Comparison of ENCODE assay signal across 23 cellular contexts in the genomic region with DNA sequence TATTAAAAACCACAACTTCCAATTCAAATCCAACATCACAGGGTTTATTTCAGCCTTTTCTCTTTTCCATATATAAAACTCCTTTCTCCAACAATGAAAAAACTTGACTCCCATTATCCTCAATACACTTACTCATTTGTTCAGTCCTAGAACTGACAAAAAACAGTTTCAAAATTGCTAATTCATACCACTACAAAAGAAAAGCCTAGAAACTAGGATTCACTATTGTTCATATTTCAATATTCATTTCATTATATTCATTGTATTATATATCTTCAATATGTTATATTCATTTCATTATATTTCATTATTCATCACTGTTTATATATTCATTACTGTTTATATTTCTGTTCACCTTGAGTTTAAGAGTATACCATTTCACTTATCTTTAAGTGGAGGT.
"Had no signal": no experiment of that assay in that cellular context is flagged by ENCODE, and none has a peak within 500 bp of the region (broad histone marks: within the 10 kb centered on the region; RNA-seq: fewer than 3 reads in every experiment).

No MANE protein-coding gene starts in this region.

- H3K36me3 ChIP-seq: brain microvascular endothelial cell, Peyer's patch, SJCRH30 had no signal

- H3K27me3 ChIP-seq: brain microvascular endothelial cell, Peyer's patch, SJCRH30 had no signal

- H3K27ac ChIP-seq: brain microvascular endothelial cell, Peyer's patch, RWPE1, SJCRH30 had no signal

- H3K9ac ChIP-seq: SK-N-SH had no signal

- H3K4me1 Mint-ChIP-seq: activated CD4-positive, alpha-beta memory T cell treated with anti-CD3 and anti-CD28 coated beads, Interleukin-2, amount 10 ng/mL, durations not matched to agents 7 days and 5 days had no signal

- ATAC-seq: K562 had no signal

- H3K4me1 ChIP-seq: Peyer's patch, SJCRH30 had no signal

- FAIRE-seq: K562 had no signal

- H3K9me3 ChIP-seq: Peyer's patch, SJCRH30 had no signal

- H3K9me3 Mint-ChIP-seq: activated CD4-positive, alpha-beta memory T cell treated with anti-CD3 and anti-CD28 coated beads, Interleukin-2, amount 10 ng/mL, durations not matched to agents 7 days and 5 days had no signal

- H3K27ac Mint-ChIP-seq: activated CD4-positive, alpha-beta memory T cell treated with anti-CD3 and anti-CD28 coated beads, Interleukin-2, amount 10 ng/mL, durations not matched to agents 7 days and 5 days; activated naive CD8-positive, alpha-beta T cell had no signal

- DNase-seq: activated CD4-positive, alpha-beta memory T cell treated with anti-CD3 and anti-CD28 coated beads, Interleukin-2, amount 10 ng/mL, durations not matched to agents 7 days and 5 days; activated CD4-positive, alpha-beta T cell treated with anti-CD3 and anti-CD28 coated beads for 1 hour; activated CD4-positive, alpha-beta T cell treated with anti-CD3 and anti-CD28 coated beads, Interleukin-2, amount 50 U/mL, for 1 hour; activated effector memory CD4-positive, alpha-beta T cell treated with Interleukin-2 at 50 U/mL for 16 hours; activated naive CD4-positive, alpha-beta T cell treated with Interleukin-2 at 50 U/mL for 16 hours; activated T-cell treated with anti-CD3 and anti-CD28 coated beads for 4 hours; brain microvascular endothelial cell; caudate nucleus; Karpas-422; MM.1S; NCI-H1105; NCI-H1436; NCI-H1694 treated with DMSO at 0.1 percent for 48 hours; NCI-H2029 treated with DMSO at 0.1 percent for 48 hours; NCI-H510A treated with DMSO at 0.1 percent for 48 hours; Peyer's patch; Right ventricle myocardium superior; SK-N-SH; T-helper 1 cell had no signal

- H3K4me2 ChIP-seq: SK-N-SH had no signal

- H3K4me3 ChIP-seq: K562, Peyer's patch, SJCRH30 had no signal

- H3K27me3 Mint-ChIP-seq: activated CD4-positive, alpha-beta memory T cell treated with anti-CD3 and anti-CD28 coated beads, Interleukin-2, amount 10 ng/mL, durations not matched to agents 7 days and 5 days; activated naive CD8-positive, alpha-beta T cell had no signal

- H3K4me3 Mint-ChIP-seq: activated CD4-positive, alpha-beta memory T cell treated with anti-CD3 and anti-CD28 coated beads, Interleukin-2, amount 10 ng/mL, durations not matched to agents 7 days and 5 days; activated naive CD8-positive, alpha-beta T cell had no signal
